In the genomic region with DNA sequence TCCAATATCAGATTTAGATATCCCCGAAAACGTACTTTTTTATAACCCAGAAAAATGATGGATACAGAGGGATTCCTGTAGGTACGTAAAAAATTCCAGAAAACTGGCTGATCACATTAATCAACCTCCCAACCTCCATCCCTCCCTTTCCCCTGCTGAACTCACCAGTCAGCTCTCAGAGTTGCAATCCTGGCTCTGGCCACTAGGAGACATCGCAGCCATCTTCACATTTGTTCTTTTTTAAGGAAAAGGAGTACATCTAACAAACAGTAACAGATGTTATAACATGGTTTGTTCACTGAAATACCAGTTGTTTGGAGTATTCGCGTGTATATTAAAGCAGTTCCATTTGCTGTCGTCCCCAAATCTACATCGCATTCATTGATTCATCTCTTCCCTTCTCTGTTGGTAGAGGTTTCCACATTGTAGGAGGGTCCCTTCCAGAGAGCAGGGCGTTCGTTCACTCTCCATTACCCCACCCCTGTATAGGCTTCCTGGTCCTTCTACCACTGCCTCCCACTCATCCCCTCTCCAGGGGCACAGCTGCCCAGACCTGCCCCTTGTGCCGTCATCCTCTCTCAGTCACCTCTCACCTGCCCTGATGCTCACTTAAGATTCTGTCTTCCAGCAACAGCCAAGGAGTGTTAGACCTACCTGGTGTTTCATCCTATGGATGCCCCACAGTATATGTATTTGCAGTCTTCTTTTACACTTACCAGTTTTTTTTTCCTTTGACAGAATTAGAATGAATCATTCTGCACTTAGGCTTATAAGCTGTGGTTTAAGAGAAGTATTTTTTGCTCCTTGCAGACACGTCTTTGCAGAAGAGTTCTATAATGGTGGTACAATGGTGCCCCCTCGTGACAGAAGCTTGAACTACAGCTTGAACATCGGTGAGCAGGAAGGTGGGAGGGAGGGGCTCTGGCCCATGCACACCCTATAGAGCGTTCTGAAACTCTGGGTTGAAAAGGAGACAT, we compare ENCODE assay signal across 2 cellular contexts.
TF ChIP-seq lines count a peak whose summit lies in the region.

No MANE protein-coding gene starts in this region.

TF ChIP-seq in GM23338, 12 proteins besides CTCF, POLR2A, EP300 and RAD21 (continued from another document):
- TF ChIP-seq, protein P1, sequence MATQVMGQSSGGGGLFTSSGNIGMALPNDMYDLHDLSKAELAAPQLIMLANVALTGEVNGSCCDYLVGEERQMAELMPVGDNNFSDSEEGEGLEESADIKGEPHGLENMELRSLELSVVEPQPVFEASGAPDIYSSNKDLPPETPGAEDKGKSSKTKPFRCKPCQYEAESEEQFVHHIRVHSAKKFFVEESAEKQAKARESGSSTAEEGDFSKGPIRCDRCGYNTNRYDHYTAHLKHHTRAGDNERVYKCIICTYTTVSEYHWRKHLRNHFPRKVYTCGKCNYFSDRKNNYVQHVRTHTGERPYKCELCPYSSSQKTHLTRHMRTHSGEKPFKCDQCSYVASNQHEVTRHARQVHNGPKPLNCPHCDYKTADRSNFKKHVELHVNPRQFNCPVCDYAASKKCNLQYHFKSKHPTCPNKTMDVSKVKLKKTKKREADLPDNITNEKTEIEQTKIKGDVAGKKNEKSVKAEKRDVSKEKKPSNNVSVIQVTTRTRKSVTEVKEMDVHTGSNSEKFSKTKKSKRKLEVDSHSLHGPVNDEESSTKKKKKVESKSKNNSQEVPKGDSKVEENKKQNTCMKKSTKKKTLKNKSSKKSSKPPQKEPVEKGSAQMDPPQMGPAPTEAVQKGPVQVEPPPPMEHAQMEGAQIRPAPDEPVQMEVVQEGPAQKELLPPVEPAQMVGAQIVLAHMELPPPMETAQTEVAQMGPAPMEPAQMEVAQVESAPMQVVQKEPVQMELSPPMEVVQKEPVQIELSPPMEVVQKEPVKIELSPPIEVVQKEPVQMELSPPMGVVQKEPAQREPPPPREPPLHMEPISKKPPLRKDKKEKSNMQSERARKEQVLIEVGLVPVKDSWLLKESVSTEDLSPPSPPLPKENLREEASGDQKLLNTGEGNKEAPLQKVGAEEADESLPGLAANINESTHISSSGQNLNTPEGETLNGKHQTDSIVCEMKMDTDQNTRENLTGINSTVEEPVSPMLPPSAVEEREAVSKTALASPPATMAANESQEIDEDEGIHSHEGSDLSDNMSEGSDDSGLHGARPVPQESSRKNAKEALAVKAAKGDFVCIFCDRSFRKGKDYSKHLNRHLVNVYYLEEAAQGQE (IDR thresholded peaks at IDR 0.05; ENCODE audit: unreplicated experiment): no peak
TF ChIP-seq in GM23338: peak in this region for 0.

TF ChIP-seq in SK-N-SH treated with all-trans-retinoic acid at 6 μM for 48 hours, 23 proteins besides CTCF, POLR2A, EP300 and RAD21 (continued from another document):
- TF ChIP-seq BACH2 (CRISPR knock-in tag; IDR thresholded peaks at IDR 0.05; ENCODE audit: borderline replicate concordance) (no peak), ISL1 (CRISPR knock-in tag; IDR thresholded peaks at IDR 0.05) (no peak), OSR1 (CRISPR knock-in tag; IDR thresholded peaks at IDR 0.05) (no peak), RARB (CRISPR knock-in tag; IDR thresholded peaks at IDR 0.05) (no peak), ZC3H10 (CRISPR knock-in tag; IDR thresholded peaks at IDR 0.05) (no peak)
- TF ChIP-seq, protein P2, sequence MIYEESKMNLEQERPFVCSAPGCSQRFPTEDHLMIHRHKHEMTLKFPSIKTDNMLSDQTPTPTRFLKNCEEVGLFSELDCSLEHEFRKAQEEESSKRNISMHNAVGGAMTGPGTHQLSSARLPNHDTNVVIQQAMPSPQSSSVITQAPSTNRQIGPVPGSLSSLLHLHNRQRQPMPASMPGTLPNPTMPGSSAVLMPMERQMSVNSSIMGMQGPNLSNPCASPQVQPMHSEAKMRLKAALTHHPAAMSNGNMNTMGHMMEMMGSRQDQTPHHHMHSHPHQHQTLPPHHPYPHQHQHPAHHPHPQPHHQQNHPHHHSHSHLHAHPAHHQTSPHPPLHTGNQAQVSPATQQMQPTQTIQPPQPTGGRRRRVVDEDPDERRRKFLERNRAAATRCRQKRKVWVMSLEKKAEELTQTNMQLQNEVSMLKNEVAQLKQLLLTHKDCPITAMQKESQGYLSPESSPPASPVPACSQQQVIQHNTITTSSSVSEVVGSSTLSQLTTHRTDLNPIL (CRISPR knock-in tag; IDR thresholded peaks at IDR 0.05; ENCODE audit: low read depth): no peak
- TF ChIP-seq, protein P3, sequence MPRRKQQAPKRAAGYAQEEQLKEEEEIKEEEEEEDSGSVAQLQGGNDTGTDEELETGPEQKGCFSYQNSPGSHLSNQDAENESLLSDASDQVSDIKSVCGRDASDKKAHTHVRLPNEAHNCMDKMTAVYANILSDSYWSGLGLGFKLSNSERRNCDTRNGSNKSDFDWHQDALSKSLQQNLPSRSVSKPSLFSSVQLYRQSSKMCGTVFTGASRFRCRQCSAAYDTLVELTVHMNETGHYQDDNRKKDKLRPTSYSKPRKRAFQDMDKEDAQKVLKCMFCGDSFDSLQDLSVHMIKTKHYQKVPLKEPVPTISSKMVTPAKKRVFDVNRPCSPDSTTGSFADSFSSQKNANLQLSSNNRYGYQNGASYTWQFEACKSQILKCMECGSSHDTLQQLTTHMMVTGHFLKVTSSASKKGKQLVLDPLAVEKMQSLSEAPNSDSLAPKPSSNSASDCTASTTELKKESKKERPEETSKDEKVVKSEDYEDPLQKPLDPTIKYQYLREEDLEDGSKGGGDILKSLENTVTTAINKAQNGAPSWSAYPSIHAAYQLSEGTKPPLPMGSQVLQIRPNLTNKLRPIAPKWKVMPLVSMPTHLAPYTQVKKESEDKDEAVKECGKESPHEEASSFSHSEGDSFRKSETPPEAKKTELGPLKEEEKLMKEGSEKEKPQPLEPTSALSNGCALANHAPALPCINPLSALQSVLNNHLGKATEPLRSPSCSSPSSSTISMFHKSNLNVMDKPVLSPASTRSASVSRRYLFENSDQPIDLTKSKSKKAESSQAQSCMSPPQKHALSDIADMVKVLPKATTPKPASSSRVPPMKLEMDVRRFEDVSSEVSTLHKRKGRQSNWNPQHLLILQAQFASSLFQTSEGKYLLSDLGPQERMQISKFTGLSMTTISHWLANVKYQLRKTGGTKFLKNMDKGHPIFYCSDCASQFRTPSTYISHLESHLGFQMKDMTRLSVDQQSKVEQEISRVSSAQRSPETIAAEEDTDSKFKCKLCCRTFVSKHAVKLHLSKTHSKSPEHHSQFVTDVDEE (CRISPR knock-in tag; IDR thresholded peaks at IDR 0.05): no peak
TF ChIP-seq in SK-N-SH treated with all-trans-retinoic acid at 6 μM for 48 hours: peak in this region for 0.
